Comparison of ENCODE assay signal across 1 cellular context in genomic region chr3:49856181-49857005, GRCh38.
TF ChIP-seq lines count a peak whose summit lies in the region.

A gene with protein sequence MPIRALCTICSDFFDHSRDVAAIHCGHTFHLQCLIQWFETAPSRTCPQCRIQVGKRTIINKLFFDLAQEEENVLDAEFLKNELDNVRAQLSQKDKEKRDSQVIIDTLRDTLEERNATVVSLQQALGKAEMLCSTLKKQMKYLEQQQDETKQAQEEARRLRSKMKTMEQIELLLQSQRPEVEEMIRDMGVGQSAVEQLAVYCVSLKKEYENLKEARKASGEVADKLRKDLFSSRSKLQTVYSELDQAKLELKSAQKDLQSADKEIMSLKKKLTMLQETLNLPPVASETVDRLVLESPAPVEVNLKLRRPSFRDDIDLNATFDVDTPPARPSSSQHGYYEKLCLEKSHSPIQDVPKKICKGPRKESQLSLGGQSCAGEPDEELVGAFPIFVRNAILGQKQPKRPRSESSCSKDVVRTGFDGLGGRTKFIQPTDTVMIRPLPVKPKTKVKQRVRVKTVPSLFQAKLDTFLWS (minus strand): TSS chr3:49856564. CDS start chr3:49856453, 111 bp downstream.

TF ChIP-seq in HepG2, 621 proteins besides CTCF, POLR2A, EP300 and RAD21 (continued from another document and continues in another):
- TF ChIP-seq MNT (IDR thresholded peaks at IDR 0.05) (peak; percentile 23; the same call in 1 of the 2 replicates), ZNF660 (CRISPR knock-in tag; IDR thresholded peaks at IDR 0.05; ENCODE audit: borderline replicate concordance, low read depth) (no peak), ZNF282 (IDR thresholded peaks at IDR 0.05; ENCODE audit: partially characterized antibody) (no peak), FOXO1 (CRISPR knock-in tag; IDR thresholded peaks at IDR 0.05) (no peak), ZNF775 (CRISPR knock-in tag; IDR thresholded peaks at IDR 0.05; ENCODE audit: borderline replicate concordance) (no peak), ZNF816 (CRISPR knock-in tag; IDR thresholded peaks at IDR 0.05; ENCODE audit: borderline replicate concordance) (no peak), ARNT2 (CRISPR knock-in tag; IDR thresholded peaks at IDR 0.05; ENCODE audit: low read depth) (no peak; the same call in 1 of the 2 replicates), SUZ12 (IDR thresholded peaks at IDR 0.05; ENCODE audit: low read depth, low read length) (no peak), FOXA3 (CRISPR knock-in tag; IDR thresholded peaks at IDR 0.05) (peak; percentile 39; the same call in 1 of the 2 replicates), PHF5A (CRISPR knock-in tag; IDR thresholded peaks at IDR 0.05; ENCODE audit: low read depth, unreplicated experiment) (no peak), RARA (CRISPR knock-in tag; IDR thresholded peaks at IDR 0.05) (no peak), RELA (CRISPR knock-in tag; IDR thresholded peaks at IDR 0.05) (0 out of 2 replicates have a peak, but pooled peaks have one; percentile 27), RNF219 (CRISPR knock-in tag; IDR thresholded peaks at IDR 0.05) (no peak), NCOA2 (CRISPR knock-in tag; IDR thresholded peaks at IDR 0.05) (no peak), ZNF136 (CRISPR knock-in tag; IDR thresholded peaks at IDR 0.05; ENCODE audit: low read depth) (no peak), ZNF468 (CRISPR knock-in tag; IDR thresholded peaks at IDR 0.05) (no peak), ZMAT3 (CRISPR knock-in tag; conservative IDR thresholded peaks at IDR 0.05) (no peak), DMAP1 (CRISPR knock-in tag; IDR thresholded peaks at IDR 0.05) (peak; percentile 38; the same call in 1 of the 2 replicates), ZNF574 (CRISPR knock-in tag; IDR thresholded peaks at IDR 0.05) (peak; percentile 83), ZNF781 (CRISPR knock-in tag; IDR thresholded peaks at IDR 0.05; ENCODE audit: borderline replicate concordance, not compliant biosample characterization) (no peak), UBTF (CRISPR knock-in tag; IDR thresholded peaks at IDR 0.05) (peak; percentile 43), XBP1 (CRISPR knock-in tag; IDR thresholded peaks at IDR 0.05) (no peak), KDM2A (CRISPR knock-in tag; IDR thresholded peaks at IDR 0.05; ENCODE audit: borderline replicate concordance, low read depth) (peak; percentile 85), MED13 (CRISPR knock-in tag; IDR thresholded peaks at IDR 0.05) (no peak), NR2F6 (IDR thresholded peaks at IDR 0.05) (no peak), NR2F6 (CRISPR knock-in tag; IDR thresholded peaks at IDR 0.05) (0 out of 2 replicates have a peak, but pooled peaks have one; percentile 7), ZNF326 (CRISPR knock-in tag; IDR thresholded peaks at IDR 0.05; ENCODE audit: borderline replicate concordance) (no peak), ZNF572 (CRISPR knock-in tag; IDR thresholded peaks at IDR 0.05) (peak; percentile 92; the same call in 1 of the 2 replicates), ZFP36L1 (CRISPR knock-in tag; IDR thresholded peaks at IDR 0.05) (peak; percentile 94), ZNF331 (CRISPR knock-in tag; IDR thresholded peaks at IDR 0.05) (no peak), ARID3A (IDR thresholded peaks at IDR 0.05; ENCODE audit: low read depth, low read length) (no peak), ZNF121 (CRISPR knock-in tag; IDR thresholded peaks at IDR 0.05) (no peak), ZNF547 (CRISPR knock-in tag; IDR thresholded peaks at IDR 0.05) (no peak), ZNF276 (CRISPR knock-in tag; IDR thresholded peaks at IDR 0.05; ENCODE audit: low read depth) (no peak)
- TF ChIP-seq, protein P1, sequence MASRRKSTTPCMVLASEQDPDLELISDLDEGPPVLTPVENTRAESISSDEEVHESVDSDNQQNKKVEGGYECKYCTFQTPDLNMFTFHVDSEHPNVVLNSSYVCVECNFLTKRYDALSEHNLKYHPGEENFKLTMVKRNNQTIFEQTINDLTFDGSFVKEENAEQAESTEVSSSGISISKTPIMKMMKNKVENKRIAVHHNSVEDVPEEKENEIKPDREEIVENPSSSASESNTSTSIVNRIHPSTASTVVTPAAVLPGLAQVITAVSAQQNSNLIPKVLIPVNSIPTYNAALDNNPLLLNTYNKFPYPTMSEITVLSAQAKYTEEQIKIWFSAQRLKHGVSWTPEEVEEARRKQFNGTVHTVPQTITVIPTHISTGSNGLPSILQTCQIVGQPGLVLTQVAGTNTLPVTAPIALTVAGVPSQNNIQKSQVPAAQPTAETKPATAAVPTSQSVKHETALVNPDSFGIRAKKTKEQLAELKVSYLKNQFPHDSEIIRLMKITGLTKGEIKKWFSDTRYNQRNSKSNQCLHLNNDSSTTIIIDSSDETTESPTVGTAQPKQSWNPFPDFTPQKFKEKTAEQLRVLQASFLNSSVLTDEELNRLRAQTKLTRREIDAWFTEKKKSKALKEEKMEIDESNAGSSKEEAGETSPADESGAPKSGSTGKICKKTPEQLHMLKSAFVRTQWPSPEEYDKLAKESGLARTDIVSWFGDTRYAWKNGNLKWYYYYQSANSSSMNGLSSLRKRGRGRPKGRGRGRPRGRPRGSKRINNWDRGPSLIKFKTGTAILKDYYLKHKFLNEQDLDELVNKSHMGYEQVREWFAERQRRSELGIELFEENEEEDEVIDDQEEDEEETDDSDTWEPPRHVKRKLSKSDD (CRISPR knock-in tag; IDR thresholded peaks at IDR 0.05; ENCODE audit: low read depth): peak; percentile 83; the same call in 1 of the 2 replicates
- TF ChIP-seq, protein P2, sequence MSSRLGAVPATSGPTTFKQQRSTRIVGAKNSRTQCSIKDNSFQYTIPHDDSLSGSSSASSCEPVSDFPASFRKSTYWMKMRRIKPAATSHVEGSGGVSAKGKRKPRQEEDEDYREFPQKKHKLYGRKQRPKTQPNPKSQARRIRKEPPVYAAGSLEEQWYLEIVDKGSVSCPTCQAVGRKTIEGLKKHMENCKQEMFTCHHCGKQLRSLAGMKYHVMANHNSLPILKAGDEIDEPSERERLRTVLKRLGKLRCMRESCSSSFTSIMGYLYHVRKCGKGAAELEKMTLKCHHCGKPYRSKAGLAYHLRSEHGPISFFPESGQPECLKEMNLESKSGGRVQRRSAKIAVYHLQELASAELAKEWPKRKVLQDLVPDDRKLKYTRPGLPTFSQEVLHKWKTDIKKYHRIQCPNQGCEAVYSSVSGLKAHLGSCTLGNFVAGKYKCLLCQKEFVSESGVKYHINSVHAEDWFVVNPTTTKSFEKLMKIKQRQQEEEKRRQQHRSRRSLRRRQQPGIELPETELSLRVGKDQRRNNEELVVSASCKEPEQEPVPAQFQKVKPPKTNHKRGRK (CRISPR knock-in tag; IDR thresholded peaks at IDR 0.05): no peak
- TF ChIP-seq, protein P3, sequence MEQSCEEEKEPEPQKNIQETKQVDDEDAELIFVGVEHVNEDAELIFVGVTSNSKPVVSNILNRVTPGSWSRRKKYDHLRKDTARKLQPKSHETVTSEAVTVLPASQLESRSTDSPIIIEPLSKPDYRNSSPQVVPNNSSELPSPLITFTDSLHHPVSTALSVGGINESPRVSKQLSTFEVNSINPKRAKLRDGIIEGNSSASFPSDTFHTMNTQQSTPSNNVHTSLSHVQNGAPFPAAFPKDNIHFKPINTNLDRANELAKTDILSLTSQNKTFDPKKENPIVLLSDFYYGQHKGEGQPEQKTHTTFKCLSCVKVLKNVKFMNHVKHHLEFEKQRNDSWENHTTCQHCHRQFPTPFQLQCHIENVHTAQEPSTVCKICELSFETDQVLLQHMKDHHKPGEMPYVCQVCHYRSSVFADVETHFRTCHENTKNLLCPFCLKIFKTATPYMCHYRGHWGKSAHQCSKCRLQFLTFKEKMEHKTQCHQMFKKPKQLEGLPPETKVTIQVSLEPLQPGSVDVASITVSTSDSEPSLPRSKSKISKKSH (CRISPR knock-in tag; IDR thresholded peaks at IDR 0.05; ENCODE audit: borderline replicate concordance): peak; percentile 59; the same call in 1 of the 2 replicates
